In genomic region chr5:96655085-96655484, GRCh38 we compare ENCODE assay signal across 1 cellular context.
TF ChIP-seq lines count a peak whose summit lies in the region.

No MANE protein-coding gene starts in this region.

TF ChIP-seq in H1, 55 proteins besides CTCF, POLR2A, EP300 and RAD21:
- TF ChIP-seq TBP (IDR thresholded peaks at IDR 0.05; ENCODE audit: low read depth, low read length) (no peak), SIN3A (conservative IDR thresholded peaks at IDR 0.05 in 1 of 2, IDR thresholded peaks at IDR 0.05 in 1 of 2; ENCODE audit: low read depth in 1 of 2, low read length in 2 of 2) (no peak), SRF (IDR thresholded peaks at IDR 0.05; ENCODE audit: low read depth, low read length) (no peak)
